In genomic region chr7:32958046-32959025, GRCh38 we compare ENCODE assay signal across 8 cellular contexts. TPM values are rescaled to one million over a fixed set of nuclear protein-coding genes. Genes with fewer than 3 reads are reported as not detected.
DNase-seq lines count a peak whose midpoint lies in the region; TF ChIP-seq lines count a peak whose summit lies in the region.

No MANE protein-coding gene starts in this region.

- H3K4me1 Mint-ChIP-seq in activated CD4-positive, alpha-beta T cell treated with anti-CD3 and anti-CD28 coated beads, Interleukin-2, amount 10 ng/mL, durations not matched to agents 24 days and 14 days = peaks cover 3% of the 10 kb centered on the region

- peaks cover 27% of the 10 kb centered on the region for H3K27me3 Mint-ChIP-seq in activated CD4-positive, alpha-beta T cell treated with anti-CD3 and anti-CD28 coated beads, Interleukin-2, amount 10 ng/mL, durations not matched to agents 24 days and 14 days

- H3K4me3 ChIP-seq in epithelial cell of proximal tubule (ENCODE audit: low read depth, low read length) = peak overlapping the region; percentile 97

- no peaks in the 10 kb centered on the region for H3K36me3 Mint-ChIP-seq in activated CD4-positive, alpha-beta T cell treated with anti-CD3 and anti-CD28 coated beads, Interleukin-2, amount 10 ng/mL, durations not matched to agents 24 days and 14 days (ENCODE audit: low read depth)

- intact Hi-C loops in activated CD4-positive, alpha-beta T cell treated with anti-CD3 and anti-CD28 coated beads, Interleukin-2, amount 10 ng/mL, durations not matched to agents 24 days and 14 days (cut with micrococcal nuclease) = loop anchor here (5.0 kb wide), 2 partner anchors 111 to 149 kb away; partner anchors contain the start of gene RP9

- H3K27ac Mint-ChIP-seq in activated CD4-positive, alpha-beta T cell treated with anti-CD3 and anti-CD28 coated beads, Interleukin-2, amount 10 ng/mL, durations not matched to agents 24 days and 14 days = no peak overlapping the region

- H3K4me3 Mint-ChIP-seq in activated CD4-positive, alpha-beta T cell treated with anti-CD3 and anti-CD28 coated beads, Interleukin-2, amount 10 ng/mL, durations not matched to agents 24 days and 14 days = peak overlapping the region; percentile 84

- no peaks in the 10 kb centered on the region for H3K9me3 Mint-ChIP-seq in activated CD4-positive, alpha-beta T cell treated with anti-CD3 and anti-CD28 coated beads, Interleukin-2, amount 10 ng/mL, durations not matched to agents 24 days and 14 days

- DNase-seq in activated CD4-positive, alpha-beta T cell treated with anti-CD3 and anti-CD28 coated beads, Interleukin-2, amount 10 ng/mL, durations not matched to agents 24 days and 14 days = no peak
- DNase-seq in activated CD4-positive, alpha-beta T cell treated with anti-CD3 and anti-CD28 coated beads, Interleukin-2, amount 50 U/mL, for 1 hour = no peak
- peak; percentile 75 to 80 for DNase-seq in SHP77 (lab: John Stamatoyannopoulos, UW)
- no peak for DNase-seq in epithelial cell of proximal tubule (ENCODE audit: low read depth)
- peak; percentile 77 for DNase-seq in myocyte (ENCODE audit: low read depth)
- DNase-seq in GDM1 (lab: John Stamatoyannopoulos, UW) = no peak
- no peak for DNase-seq in effector CD8-positive, alpha-beta T cell (lab: John Stamatoyannopoulos, UW)
- no peak for DNase-seq in ureter (ENCODE audit: low spot score)

- no peak for TF ChIP-seq CTCF in epithelial cell of proximal tubule (conservative IDR thresholded peaks at IDR 0.05; ENCODE audit: low read depth, low read length)

RNA-seq across cellular contexts. Expression of gene FKBP9, which starts 1.1 kb away (rescaled TPM):
- 0.93 and 1.3 TPM in 2 replicates for total RNA-seq in activated CD4-positive, alpha-beta T cell treated with anti-CD3 and anti-CD28 coated beads, Interleukin-2, amount 10 ng/mL, durations not matched to agents 24 days and 14 days
- total RNA-seq in epithelial cell of proximal tubule = 72.0 and 137 TPM in 2 replicates
- total RNA-seq in myocyte = 195 and 200 TPM in 2 replicates
- 676 TPM for polyA plus RNA-seq in myocyte (2012)
- 87.2 TPM for total RNA-seq in ureter

Comparison
In these comparisons a context has a peak if more than half of its experiments do, and no peak if none do; other contexts are left out.
1. DNase-seq: peak in SHP77 (2 of 2) and myocyte (single experiment); none in activated CD4-positive, alpha-beta T cell treated with anti-CD3 and anti-CD28 coated beads, Interleukin-2, amount 10 ng/mL, durations not matched to agents 24 days and 14 days (single experiment), activated CD4-positive, alpha-beta T cell treated with anti-CD3 and anti-CD28 coated beads, Interleukin-2, amount 50 U/mL, for 1 hour (single experiment), epithelial cell of proximal tubule (single experiment), GDM1 (single experiment), effector CD8-positive, alpha-beta T cell (single experiment) and ureter (single experiment).
2. RNA of gene FKBP9, which starts 1.1 kb away (total RNA-seq): 195 to 200 TPM in myocyte, 72.0 to 137 TPM in epithelial cell of proximal tubule and 87.2 TPM in ureter (single experiment); 0.93 to 1.3 TPM in activated CD4-positive, alpha-beta T cell treated with anti-CD3 and anti-CD28 coated beads, Interleukin-2, amount 10 ng/mL, durations not matched to agents 24 days and 14 days; every median in the first group is over 10 times any median in the second.